1 cellular context compared by ENCODE assay signal in genomic region chr15:32718082-32718821, GRCh38.
TF ChIP-seq lines count a peak whose summit lies in the region.

No MANE protein-coding gene starts in this region.

TF ChIP-seq in HepG2, 621 proteins besides CTCF, POLR2A, EP300 and RAD21 (continued from another document):
- peak; percentile 18; the same call in 1 of the 2 replicates for TF ChIP-seq TFDP1 (CRISPR knock-in tag; IDR thresholded peaks at IDR 0.05; ENCODE audit: borderline replicate concordance)
- TF ChIP-seq MYPOP (CRISPR knock-in tag; IDR thresholded peaks at IDR 0.05): peak; percentile 45; the same call in 1 of the 2 replicates
- TF ChIP-seq BRD4 (CRISPR knock-in tag; IDR thresholded peaks at IDR 0.05): no peak
- no peak for TF ChIP-seq ZFX (CRISPR knock-in tag; IDR thresholded peaks at IDR 0.05; ENCODE audit: low read depth)
- TF ChIP-seq ZNF800 (CRISPR knock-in tag; IDR thresholded peaks at IDR 0.05): peak; percentile 96
- no peak for TF ChIP-seq ZFP36L2 (CRISPR knock-in tag; IDR thresholded peaks at IDR 0.05)
- no peak for TF ChIP-seq ZBTB3 (CRISPR knock-in tag; IDR thresholded peaks at IDR 0.05; ENCODE audit: borderline replicate concordance, low read depth)
- 0 out of 2 replicates have a peak, but pooled peaks have one; percentile 29 for TF ChIP-seq SRY (CRISPR knock-in tag; IDR thresholded peaks at IDR 0.05)
- TF ChIP-seq PHF21A (CRISPR knock-in tag; IDR thresholded peaks at IDR 0.05): peak; percentile 21; the same call in 1 of the 2 replicates
- peak; percentile 75 for TF ChIP-seq HNRNPL (IDR thresholded peaks at IDR 0.05; ENCODE audit: low read depth, low read length)
- TF ChIP-seq TFDP2 (CRISPR knock-in tag; IDR thresholded peaks at IDR 0.05): 0 out of 2 replicates have a peak, but pooled peaks have one; percentile 22
- no peak for TF ChIP-seq ARNT (IDR thresholded peaks at IDR 0.05)
- TF ChIP-seq HNRNPLL (IDR thresholded peaks at IDR 0.05; ENCODE audit: low read depth, low read length, poor library complexity, severe bottlenecking): peak; percentile 63
- TF ChIP-seq CHCHD3 (CRISPR knock-in tag; IDR thresholded peaks at IDR 0.05): no peak
- peak; percentile 62 for TF ChIP-seq ZNF687 (CRISPR knock-in tag; IDR thresholded peaks at IDR 0.05)
- TF ChIP-seq ZBTB38 (CRISPR knock-in tag; IDR thresholded peaks at IDR 0.05): 0 out of 2 replicates have a peak, but pooled peaks have one; percentile 17
- TF ChIP-seq ZNF12 (CRISPR knock-in tag; IDR thresholded peaks at IDR 0.05): no peak
- TF ChIP-seq ZFP91 (CRISPR knock-in tag; IDR thresholded peaks at IDR 0.05; ENCODE audit: borderline replicate concordance): 0 out of 2 replicates have a peak, but pooled peaks have one; percentile 29
- no peak for TF ChIP-seq SYNCRIP (IDR thresholded peaks at IDR 0.05; ENCODE audit: insufficient read depth, low read depth, low read length)
- no peak for TF ChIP-seq SMARCE1 (IDR thresholded peaks at IDR 0.05; ENCODE audit: borderline replicate concordance)
- TF ChIP-seq SALL1 (CRISPR knock-in tag; IDR thresholded peaks at IDR 0.05): 0 out of 2 replicates have a peak, but pooled peaks have one; percentile 20
- no peak for TF ChIP-seq ARID5B (CRISPR knock-in tag; IDR thresholded peaks at IDR 0.05)
- peak; percentile 50 for TF ChIP-seq HNF4A (CRISPR knock-in tag; IDR thresholded peaks at IDR 0.05)
- peak; percentile 86 for TF ChIP-seq EZH2 (conservative IDR thresholded peaks at IDR 0.05; ENCODE audit: low read depth, low read length)
- TF ChIP-seq RNF2 (conservative IDR thresholded peaks at IDR 0.05; ENCODE audit: low read depth): 0 out of 2 replicates have a peak, but pooled peaks have one; percentile 20
- TF ChIP-seq ZNF326 (CRISPR knock-in tag; IDR thresholded peaks at IDR 0.05; ENCODE audit: borderline replicate concordance): no peak
- 0 out of 2 replicates have a peak, but pooled peaks have one; percentile 31 for TF ChIP-seq ZNF350 (CRISPR knock-in tag; IDR thresholded peaks at IDR 0.05; ENCODE audit: borderline replicate concordance, low read depth)
TF ChIP-seq in HepG2: peak in this region for 19.
